1 cellular context compared by ENCODE assay signal in the genomic region with DNA sequence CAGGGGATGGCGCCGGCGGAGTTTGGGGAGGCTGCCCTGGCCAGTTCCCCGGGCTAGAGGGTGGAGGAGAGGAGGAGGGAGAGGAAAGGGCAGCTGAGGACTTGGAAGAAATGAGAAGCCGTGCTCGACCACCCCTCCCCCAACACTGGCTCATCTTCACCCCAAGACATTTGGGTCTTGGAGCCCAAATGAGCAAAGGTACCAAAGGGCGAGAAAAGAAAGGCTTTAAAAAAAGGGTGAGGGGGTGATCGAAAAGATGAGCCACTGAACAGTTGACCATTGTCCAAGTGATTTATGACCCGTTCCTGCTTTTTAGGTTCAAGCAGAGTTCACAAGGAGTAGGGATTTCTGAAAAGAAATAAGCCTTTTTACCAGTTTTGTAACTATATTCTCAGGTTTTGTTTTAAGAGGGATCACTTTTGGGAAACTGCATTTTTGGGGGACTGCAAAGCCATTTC.
TF ChIP-seq lines count a peak whose summit lies in the region.

No MANE protein-coding gene starts in this region.

TF ChIP-seq in GM23338, 12 proteins besides CTCF, POLR2A, EP300 and RAD21:
- TF ChIP-seq STAT1 (IDR thresholded peaks at IDR 0.05; ENCODE audit: unreplicated experiment) (no peak), POLR2AphosphoS5 (IDR thresholded peaks at IDR 0.05; ENCODE audit: low read depth) (no peak), EZH2phosphoT487 (IDR thresholded peaks at IDR 0.05; ENCODE audit: unreplicated experiment) (no peak), JUNB (IDR thresholded peaks at IDR 0.05; ENCODE audit: unreplicated experiment) (no peak), EZH2 (IDR thresholded peaks at IDR 0.05; ENCODE audit: low read depth, unreplicated experiment) (no peak), ZNF114 (CRISPR knock-in tag; IDR thresholded peaks at IDR 0.05) (no peak), NANOG (IDR thresholded peaks at IDR 0.05; ENCODE audit: borderline replicate concordance) (no peak), ZNF331 (CRISPR knock-in tag; IDR thresholded peaks at IDR 0.05; ENCODE audit: low read depth) (no peak)
- TF ChIP-seq, protein P1, sequence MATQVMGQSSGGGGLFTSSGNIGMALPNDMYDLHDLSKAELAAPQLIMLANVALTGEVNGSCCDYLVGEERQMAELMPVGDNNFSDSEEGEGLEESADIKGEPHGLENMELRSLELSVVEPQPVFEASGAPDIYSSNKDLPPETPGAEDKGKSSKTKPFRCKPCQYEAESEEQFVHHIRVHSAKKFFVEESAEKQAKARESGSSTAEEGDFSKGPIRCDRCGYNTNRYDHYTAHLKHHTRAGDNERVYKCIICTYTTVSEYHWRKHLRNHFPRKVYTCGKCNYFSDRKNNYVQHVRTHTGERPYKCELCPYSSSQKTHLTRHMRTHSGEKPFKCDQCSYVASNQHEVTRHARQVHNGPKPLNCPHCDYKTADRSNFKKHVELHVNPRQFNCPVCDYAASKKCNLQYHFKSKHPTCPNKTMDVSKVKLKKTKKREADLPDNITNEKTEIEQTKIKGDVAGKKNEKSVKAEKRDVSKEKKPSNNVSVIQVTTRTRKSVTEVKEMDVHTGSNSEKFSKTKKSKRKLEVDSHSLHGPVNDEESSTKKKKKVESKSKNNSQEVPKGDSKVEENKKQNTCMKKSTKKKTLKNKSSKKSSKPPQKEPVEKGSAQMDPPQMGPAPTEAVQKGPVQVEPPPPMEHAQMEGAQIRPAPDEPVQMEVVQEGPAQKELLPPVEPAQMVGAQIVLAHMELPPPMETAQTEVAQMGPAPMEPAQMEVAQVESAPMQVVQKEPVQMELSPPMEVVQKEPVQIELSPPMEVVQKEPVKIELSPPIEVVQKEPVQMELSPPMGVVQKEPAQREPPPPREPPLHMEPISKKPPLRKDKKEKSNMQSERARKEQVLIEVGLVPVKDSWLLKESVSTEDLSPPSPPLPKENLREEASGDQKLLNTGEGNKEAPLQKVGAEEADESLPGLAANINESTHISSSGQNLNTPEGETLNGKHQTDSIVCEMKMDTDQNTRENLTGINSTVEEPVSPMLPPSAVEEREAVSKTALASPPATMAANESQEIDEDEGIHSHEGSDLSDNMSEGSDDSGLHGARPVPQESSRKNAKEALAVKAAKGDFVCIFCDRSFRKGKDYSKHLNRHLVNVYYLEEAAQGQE (IDR thresholded peaks at IDR 0.05; ENCODE audit: unreplicated experiment), result no peak
- TF ChIP-seq, protein P2, sequence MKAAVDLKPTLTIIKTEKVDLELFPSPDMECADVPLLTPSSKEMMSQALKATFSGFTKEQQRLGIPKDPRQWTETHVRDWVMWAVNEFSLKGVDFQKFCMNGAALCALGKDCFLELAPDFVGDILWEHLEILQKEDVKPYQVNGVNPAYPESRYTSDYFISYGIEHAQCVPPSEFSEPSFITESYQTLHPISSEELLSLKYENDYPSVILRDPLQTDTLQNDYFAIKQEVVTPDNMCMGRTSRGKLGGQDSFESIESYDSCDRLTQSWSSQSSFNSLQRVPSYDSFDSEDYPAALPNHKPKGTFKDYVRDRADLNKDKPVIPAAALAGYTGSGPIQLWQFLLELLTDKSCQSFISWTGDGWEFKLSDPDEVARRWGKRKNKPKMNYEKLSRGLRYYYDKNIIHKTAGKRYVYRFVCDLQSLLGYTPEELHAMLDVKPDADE (IDR thresholded peaks at IDR 0.05), result no peak
- TF ChIP-seq, protein P3, sequence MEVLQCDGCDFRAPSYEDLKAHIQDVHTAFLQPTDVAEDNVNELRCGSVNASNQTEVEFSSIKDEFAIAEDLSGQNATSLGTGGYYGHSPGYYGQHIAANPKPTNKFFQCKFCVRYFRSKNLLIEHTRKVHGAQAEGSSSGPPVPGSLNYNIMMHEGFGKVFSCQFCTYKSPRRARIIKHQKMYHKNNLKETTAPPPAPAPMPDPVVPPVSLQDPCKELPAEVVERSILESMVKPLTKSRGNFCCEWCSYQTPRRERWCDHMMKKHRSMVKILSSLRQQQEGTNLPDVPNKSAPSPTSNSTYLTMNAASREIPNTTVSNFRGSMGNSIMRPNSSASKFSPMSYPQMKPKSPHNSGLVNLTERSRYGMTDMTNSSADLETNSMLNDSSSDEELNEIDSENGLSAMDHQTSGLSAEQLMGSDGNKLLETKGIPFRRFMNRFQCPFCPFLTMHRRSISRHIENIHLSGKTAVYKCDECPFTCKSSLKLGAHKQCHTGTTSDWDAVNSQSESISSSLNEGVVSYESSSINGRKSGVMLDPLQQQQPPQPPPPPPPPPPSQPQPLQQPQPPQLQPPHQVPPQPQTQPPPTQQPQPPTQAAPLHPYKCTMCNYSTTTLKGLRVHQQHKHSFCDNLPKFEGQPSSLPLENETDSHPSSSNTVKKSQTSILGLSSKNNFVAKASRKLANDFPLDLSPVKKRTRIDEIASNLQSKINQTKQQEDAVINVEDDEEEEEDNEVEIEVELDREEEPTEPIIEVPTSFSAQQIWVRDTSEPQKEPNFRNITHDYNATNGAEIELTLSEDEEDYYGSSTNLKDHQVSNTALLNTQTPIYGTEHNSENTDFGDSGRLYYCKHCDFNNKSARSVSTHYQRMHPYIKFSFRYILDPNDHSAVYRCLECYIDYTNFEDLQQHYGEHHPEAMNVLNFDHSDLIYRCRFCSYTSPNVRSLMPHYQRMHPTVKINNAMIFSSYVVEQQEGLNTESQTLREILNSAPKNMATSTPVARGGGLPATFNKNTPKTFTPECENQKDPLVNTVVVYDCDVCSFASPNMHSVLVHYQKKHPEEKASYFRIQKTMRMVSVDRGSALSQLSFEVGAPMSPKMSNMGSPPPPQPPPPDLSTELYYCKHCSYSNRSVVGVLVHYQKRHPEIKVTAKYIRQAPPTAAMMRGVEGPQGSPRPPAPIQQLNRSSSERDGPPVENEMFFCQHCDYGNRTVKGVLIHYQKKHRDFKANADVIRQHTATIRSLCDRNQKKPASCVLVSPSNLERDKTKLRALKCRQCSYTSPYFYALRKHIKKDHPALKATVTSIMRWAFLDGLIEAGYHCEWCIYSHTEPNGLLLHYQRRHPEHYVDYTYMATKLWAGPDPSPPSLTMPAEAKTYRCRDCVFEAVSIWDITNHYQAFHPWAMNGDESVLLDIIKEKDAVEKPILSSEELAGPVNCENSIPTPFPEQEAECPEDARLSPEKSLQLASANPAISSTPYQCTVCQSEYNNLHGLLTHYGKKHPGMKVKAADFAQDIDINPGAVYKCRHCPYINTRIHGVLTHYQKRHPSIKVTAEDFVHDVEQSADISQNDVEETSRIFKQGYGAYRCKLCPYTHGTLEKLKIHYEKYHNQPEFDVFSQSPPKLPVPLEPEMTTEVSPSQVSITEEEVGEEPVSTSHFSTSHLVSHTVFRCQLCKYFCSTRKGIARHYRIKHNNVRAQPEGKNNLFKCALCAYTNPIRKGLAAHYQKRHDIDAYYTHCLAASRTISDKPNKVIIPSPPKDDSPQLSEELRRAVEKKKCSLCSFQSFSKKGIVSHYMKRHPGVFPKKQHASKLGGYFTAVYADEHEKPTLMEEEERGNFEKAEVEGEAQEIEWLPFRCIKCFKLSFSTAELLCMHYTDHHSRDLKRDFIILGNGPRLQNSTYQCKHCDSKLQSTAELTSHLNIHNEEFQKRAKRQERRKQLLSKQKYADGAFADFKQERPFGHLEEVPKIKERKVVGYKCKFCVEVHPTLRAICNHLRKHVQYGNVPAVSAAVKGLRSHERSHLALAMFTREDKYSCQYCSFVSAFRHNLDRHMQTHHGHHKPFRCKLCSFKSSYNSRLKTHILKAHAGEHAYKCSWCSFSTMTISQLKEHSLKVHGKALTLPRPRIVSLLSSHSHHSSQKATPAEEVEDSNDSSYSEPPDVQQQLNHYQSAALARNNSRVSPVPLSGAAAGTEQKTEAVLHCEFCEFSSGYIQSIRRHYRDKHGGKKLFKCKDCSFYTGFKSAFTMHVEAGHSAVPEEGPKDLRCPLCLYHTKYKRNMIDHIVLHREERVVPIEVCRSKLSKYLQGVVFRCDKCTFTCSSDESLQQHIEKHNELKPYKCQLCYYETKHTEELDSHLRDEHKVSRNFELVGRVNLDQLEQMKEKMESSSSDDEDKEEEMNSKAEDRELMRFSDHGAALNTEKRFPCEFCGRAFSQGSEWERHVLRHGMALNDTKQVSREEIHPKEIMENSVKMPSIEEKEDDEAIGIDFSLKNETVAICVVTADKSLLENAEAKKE (CRISPR knock-in tag; IDR thresholded peaks at IDR 0.05), result no peak
